ENCODE assay signal across 1 cellular context in the genomic region with DNA sequence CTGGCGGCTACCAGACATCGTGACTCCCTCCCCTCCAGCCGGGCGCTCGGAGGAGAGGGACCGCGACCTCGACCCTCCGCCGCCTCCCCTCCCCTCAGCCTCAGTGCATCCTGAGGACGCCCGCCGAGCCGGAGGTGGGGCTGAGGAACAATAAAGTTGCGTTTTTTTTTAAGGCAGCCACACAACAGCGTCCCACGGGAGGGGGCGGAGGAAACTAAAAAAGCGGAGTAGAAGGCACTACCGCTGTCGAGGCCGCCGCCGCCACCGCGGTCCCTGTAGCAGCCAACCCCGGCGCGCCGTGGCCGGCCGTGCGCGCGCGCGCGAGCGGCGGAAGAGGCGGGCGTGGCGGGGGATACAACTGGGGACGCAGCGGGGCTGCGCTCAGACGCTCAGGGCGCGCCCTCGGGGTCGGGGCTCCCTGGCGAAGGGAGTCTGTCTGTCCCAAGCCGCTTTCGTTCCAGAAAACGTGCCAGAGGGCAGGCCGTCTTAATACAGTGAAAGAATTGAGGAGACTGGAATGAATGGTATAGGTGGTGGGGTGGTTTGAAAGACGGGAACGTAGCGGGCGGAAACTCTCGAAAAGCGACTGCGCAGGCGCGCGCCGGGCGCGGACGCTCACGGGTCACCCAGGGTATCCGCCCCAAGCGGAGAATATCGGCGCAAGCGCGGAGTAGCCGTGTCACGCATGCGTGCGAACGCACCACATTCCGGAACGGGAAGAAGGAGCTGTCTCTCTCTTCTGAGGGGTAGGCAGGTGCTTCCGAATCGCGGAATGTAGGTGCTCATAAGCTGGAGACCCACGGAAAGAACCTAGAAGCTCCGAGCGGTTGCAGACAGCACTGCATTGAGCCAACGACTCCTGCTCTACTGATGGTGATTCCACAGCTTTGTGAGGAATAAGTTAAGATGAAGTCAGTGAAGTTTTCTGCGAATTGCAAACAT.
TF ChIP-seq lines count a peak whose summit lies in the region.

TSS of gene COP1 (minus strand) at position 326 of the 942 bp plus-strand sequence. CDS start at position 18, 308 bp downstream.

TF ChIP-seq in HEK293, 187 proteins besides CTCF, POLR2A, EP300 and RAD21 (continued from another document and continues in another):
- TF ChIP-seq, protein P1, sequence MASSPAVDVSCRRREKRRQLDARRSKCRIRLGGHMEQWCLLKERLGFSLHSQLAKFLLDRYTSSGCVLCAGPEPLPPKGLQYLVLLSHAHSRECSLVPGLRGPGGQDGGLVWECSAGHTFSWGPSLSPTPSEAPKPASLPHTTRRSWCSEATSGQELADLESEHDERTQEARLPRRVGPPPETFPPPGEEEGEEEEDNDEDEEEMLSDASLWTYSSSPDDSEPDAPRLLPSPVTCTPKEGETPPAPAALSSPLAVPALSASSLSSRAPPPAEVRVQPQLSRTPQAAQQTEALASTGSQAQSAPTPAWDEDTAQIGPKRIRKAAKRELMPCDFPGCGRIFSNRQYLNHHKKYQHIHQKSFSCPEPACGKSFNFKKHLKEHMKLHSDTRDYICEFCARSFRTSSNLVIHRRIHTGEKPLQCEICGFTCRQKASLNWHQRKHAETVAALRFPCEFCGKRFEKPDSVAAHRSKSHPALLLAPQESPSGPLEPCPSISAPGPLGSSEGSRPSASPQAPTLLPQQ (tag by site-specific recombination; IDR thresholded peaks at IDR 0.05), result peak; percentile 83
- TF ChIP-seq ZNF610 (tag by site-specific recombination; IDR thresholded peaks at IDR 0.05; ENCODE audit: borderline replicate concordance), result peak; percentile 52; the same call in 1 of the 2 replicates
- peak; percentile 27; the same call in 1 of the 2 replicates for TF ChIP-seq ZNF596 (tag by site-specific recombination; IDR thresholded peaks at IDR 0.05)
- TF ChIP-seq ZBTB20 (tag by site-specific recombination; IDR thresholded peaks at IDR 0.05), result peak; percentile 49; the same call in 1 of the 2 replicates
- TF ChIP-seq ZNF184 (tag by site-specific recombination; IDR thresholded peaks at IDR 0.05), result peak; percentile 49; the same call in 1 of the 2 replicates
- TF ChIP-seq ZSCAN4 (tag by site-specific recombination; IDR thresholded peaks at IDR 0.05), result no peak
- TF ChIP-seq, protein P2, sequence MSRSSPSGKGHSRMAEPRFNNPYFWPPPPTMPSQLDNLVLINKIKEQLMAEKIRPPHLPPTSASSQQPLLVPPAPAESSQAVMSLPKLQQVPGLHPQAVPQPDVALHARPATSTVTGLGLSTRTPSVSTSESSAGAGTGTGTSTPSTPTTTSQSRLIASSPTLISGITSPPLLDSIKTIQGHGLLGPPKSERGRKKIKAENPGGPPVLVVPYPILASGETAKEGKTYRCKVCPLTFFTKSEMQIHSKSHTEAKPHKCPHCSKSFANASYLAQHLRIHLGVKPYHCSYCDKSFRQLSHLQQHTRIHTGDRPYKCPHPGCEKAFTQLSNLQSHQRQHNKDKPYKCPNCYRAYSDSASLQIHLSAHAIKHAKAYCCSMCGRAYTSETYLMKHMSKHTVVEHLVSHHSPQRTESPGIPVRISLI (tag by site-specific recombination; IDR thresholded peaks at IDR 0.05), result peak; percentile 91
- no peak for TF ChIP-seq YY2 (tag by site-specific recombination; IDR thresholded peaks at IDR 0.05)
- TF ChIP-seq ZNF394 (tag by site-specific recombination; IDR thresholded peaks at IDR 0.05; ENCODE audit: borderline replicate concordance), result peak; percentile 86
- TF ChIP-seq ZNF146 (tag by site-specific recombination; IDR thresholded peaks at IDR 0.05), result no peak
- no peak for TF ChIP-seq ZNF2 (tag by site-specific recombination; IDR thresholded peaks at IDR 0.05)
- TF ChIP-seq, protein P3, sequence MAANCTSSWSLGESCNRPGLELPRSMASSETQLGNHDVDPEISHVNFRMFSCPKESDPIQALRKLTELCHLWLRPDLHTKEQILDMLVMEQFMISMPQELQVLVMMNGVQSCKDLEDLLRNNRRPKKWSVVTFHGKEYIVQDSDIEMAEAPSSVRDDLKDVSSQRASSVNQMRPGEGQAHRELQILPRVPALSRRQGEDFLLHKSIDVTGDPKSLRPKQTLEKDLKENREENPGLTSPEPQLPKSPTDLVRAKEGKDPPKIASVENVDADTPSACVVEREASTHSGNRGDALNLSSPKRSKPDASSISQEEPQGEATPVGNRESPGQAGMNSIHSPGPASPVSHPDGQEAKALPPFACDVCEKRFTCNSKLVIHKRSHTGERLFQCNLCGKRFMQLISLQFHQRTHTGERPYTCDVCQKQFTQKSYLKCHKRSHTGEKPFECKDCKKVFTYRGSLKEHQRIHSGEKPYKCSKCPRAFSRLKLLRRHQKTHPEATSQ (tag by site-specific recombination; IDR thresholded peaks at IDR 0.05), result no peak
- peak; percentile 43; the same call in 1 of the 2 replicates for TF ChIP-seq KLF1 (tag by site-specific recombination; IDR thresholded peaks at IDR 0.05)
- TF ChIP-seq ZNF701 (tag by site-specific recombination; IDR thresholded peaks at IDR 0.05), result no peak
- peak; percentile 77 for TF ChIP-seq ZBTB48 (tag by site-specific recombination; IDR thresholded peaks at IDR 0.05)
- TF ChIP-seq HOXD13 (CRISPR knock-in tag; IDR thresholded peaks at IDR 0.05; ENCODE audit: borderline replicate concordance), result no peak
- TF ChIP-seq MZF1 (tag by site-specific recombination; IDR thresholded peaks at IDR 0.05; ENCODE audit: borderline replicate concordance), result peak; percentile 58; the same call in 1 of the 2 replicates
- TF ChIP-seq KLF16 (tag by site-specific recombination; IDR thresholded peaks at IDR 0.05), result peak; percentile 67; the same call in 1 of the 2 replicates
- TF ChIP-seq ZBTB44 (tag by site-specific recombination; IDR thresholded peaks at IDR 0.05), result peak; percentile 51
- TF ChIP-seq, protein P4, sequence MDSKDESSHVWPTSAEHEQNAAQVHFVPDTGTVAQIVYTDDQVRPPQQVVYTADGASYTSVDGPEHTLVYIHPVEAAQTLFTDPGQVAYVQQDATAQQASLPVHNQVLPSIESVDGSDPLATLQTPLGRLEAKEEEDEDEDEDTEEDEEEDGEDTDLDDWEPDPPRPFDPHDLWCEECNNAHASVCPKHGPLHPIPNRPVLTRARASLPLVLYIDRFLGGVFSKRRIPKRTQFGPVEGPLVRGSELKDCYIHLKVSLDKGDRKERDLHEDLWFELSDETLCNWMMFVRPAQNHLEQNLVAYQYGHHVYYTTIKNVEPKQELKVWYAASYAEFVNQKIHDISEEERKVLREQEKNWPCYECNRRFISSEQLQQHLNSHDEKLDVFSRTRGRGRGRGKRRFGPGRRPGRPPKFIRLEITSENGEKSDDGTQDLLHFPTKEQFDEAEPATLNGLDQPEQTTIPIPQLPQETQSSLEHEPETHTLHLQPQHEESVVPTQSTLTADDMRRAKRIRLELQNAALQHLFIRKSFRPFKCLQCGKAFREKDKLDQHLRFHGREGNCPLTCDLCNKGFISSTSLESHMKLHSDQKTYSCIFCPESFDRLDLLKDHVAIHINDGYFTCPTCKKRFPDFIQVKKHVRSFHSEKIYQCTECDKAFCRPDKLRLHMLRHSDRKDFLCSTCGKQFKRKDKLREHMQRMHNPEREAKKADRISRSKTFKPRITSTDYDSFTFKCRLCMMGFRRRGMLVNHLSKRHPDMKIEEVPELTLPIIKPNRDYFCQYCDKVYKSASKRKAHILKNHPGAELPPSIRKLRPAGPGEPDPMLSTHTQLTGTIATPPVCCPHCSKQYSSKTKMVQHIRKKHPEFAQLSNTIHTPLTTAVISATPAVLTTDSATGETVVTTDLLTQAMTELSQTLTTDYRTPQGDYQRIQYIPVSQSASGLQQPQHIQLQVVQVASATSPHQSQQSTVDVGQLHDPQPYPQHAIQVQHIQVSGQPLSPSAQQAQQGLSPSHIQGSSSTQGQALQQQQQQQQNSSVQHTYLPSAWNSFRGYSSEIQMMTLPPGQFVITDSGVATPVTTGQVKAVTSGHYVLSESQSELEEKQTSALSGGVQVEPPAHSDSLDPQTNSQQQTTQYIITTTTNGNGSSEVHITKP (tag by site-specific recombination; IDR thresholded peaks at IDR 0.05), result peak; percentile 43; the same call in 1 of the 2 replicates
- TF ChIP-seq ZNF10 (tag by site-specific recombination; IDR thresholded peaks at IDR 0.05), result 0 out of 2 replicates have a peak, but pooled peaks have one; percentile 24
- TF ChIP-seq ZFP3 (tag by site-specific recombination; IDR thresholded peaks at IDR 0.05; ENCODE audit: low read depth), result no peak
- TF ChIP-seq ZNF24 (tag by site-specific recombination; IDR thresholded peaks at IDR 0.05), result 0 out of 2 replicates have a peak, but pooled peaks have one; percentile 38
- TF ChIP-seq, protein P5, sequence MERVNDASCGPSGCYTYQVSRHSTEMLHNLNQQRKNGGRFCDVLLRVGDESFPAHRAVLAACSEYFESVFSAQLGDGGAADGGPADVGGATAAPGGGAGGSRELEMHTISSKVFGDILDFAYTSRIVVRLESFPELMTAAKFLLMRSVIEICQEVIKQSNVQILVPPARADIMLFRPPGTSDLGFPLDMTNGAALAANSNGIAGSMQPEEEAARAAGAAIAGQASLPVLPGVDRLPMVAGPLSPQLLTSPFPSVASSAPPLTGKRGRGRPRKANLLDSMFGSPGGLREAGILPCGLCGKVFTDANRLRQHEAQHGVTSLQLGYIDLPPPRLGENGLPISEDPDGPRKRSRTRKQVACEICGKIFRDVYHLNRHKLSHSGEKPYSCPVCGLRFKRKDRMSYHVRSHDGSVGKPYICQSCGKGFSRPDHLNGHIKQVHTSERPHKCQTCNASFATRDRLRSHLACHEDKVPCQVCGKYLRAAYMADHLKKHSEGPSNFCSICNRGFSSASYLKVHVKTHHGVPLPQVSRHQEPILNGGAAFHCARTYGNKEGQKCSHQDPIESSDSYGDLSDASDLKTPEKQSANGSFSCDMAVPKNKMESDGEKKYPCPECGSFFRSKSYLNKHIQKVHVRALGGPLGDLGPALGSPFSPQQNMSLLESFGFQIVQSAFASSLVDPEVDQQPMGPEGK (tag by site-specific recombination; IDR thresholded peaks at IDR 0.05), result peak; percentile 63
- peak; percentile 68; the same call in 1 of the 2 replicates for TF ChIP-seq ZFP69B (tag by site-specific recombination; IDR thresholded peaks at IDR 0.05)
- no peak for TF ChIP-seq ZNF529 (tag by site-specific recombination; IDR thresholded peaks at IDR 0.05; ENCODE audit: insufficient replicate concordance)
- peak; percentile 70; the same call in 1 of the 2 replicates for TF ChIP-seq KLF9 (tag by site-specific recombination; IDR thresholded peaks at IDR 0.05; ENCODE audit: low read depth)
- no peak for TF ChIP-seq ZNF202 (tag by site-specific recombination; IDR thresholded peaks at IDR 0.05; ENCODE audit: borderline replicate concordance)
- 0 out of 2 replicates have a peak, but pooled peaks have one; percentile 32 for TF ChIP-seq ZNF518A (tag by site-specific recombination; conservative IDR thresholded peaks at IDR 0.05; ENCODE audit: low read depth)
- peak; percentile 67; the same call in 1 of the 2 replicates for TF ChIP-seq ZNF660 (tag by site-specific recombination; IDR thresholded peaks at IDR 0.05)
- peak; percentile 67 for TF ChIP-seq GLIS1 (tag by site-specific recombination; IDR thresholded peaks at IDR 0.05)
- 0 out of 2 replicates have a peak, but pooled peaks have one; percentile 43 for TF ChIP-seq ZIC2 (tag by site-specific recombination; IDR thresholded peaks at IDR 0.05)
- TF ChIP-seq ZNF366 (tag by site-specific recombination; conservative IDR thresholded peaks at IDR 0.05), result peak; percentile 85
- peak; percentile 97 for TF ChIP-seq GLIS2 (tag by site-specific recombination; IDR thresholded peaks at IDR 0.05)
- TF ChIP-seq ZNF830 (tag by site-specific recombination; IDR thresholded peaks at IDR 0.05; ENCODE audit: low read depth), result no peak
